ENCODE assay signal across 24 cellular contexts in genomic region chr3:169034401-169034800, GRCh38.
DNase-seq lines count a peak whose midpoint lies in the region; ATAC-seq and TF ChIP-seq lines count a peak whose summit lies in the region.
"Had no signal": no experiment of that assay in that cellular context is flagged by ENCODE, and none has a peak within 500 bp of the region (broad histone marks: within the 10 kb centered on the region; RNA-seq: fewer than 3 reads in every experiment).

No MANE protein-coding gene starts in this region.

- H3K27me3 ChIP-seq in adipocyte (replicated peaks; ENCODE audit: control insufficient read depth, insufficient read depth, low read length) (no peaks in the 10 kb centered on the region), upper lobe of left lung (no peaks in the 10 kb centered on the region), right lobe of liver (no peaks in the 10 kb centered on the region)
- H3K27me3 ChIP-seq: neural progenitor cell, transverse colon had no signal

- DNase-seq in H4 (ENCODE audit: low spot score) (peak; percentile 9), adipocyte (ENCODE audit: low read depth) (peak; percentile 67), fibroblast of peridontal ligament (ENCODE audit: extremely low read depth) (peak; percentile 59), stromal cell of bone marrow (ENCODE audit: low read depth) (peak; percentile 29), upper lobe of left lung (no peak), right lobe of liver (no peak), COR-L47 (lab: John Stamatoyannopoulos, UW) (no peak)
- DNase-seq: activated B cell treated with CpG ODN at 0.5 μM for 24 hours; activated CD4-positive, alpha-beta T cell treated with anti-CD3 and anti-CD28 coated beads, Interleukin-2, amount 50 U/mL, for 48 hours; activated gamma-delta T cell treated with Interleukin-2 at 50 U/mL for 16 hours; amniotic stem cell; caudate nucleus; dorsolateral prefrontal cortex; erythroblast; immature natural killer cell; NCI-H1105 treated with DMSO at 0.1 percent for 48 hours; NCI-H2081 treated with DMSO at 0.1 percent for 48 hours; NCI-H510A; stimulated activated CD4-positive, alpha-beta T cell treated with anti-CD3 and anti-CD28 coated beads, Interleukin-4, amount 100 ng/mL, for 1 hour; transverse colon had no signal

- H3K4me1 ChIP-seq in adipocyte (ENCODE audit: control insufficient read depth, insufficient read depth, low read length) (no peaks in the 10 kb centered on the region), upper lobe of left lung (no peaks in the 10 kb centered on the region), right lobe of liver (no peaks in the 10 kb centered on the region)
- H3K4me1 ChIP-seq: neural progenitor cell, prostate gland, transverse colon had no signal

- 78 to 100% methylated on average over 1 of the region's 1 CpG for WGBS in upper lobe of left lung, 2 donors
- 50% methylated on average over 1 of the region's 1 CpG for WGBS in right lobe of liver (ENCODE audit: insufficient coverage, low coverage, low lambda C conversion rate, missing lambda C conversion rate)

- ATAC-seq in upper lobe of left lung (ENCODE audit: low FRiP score in 2 of 2), result no peak
- ATAC-seq in right lobe of liver, result no peak

- no peak overlapping the region for H3K27ac ChIP-seq in upper lobe of left lung
- no peak overlapping the region for H3K27ac ChIP-seq in right lobe of liver
- H3K27ac ChIP-seq: dorsolateral prefrontal cortex, neural progenitor cell, prostate gland, SK-N-MC, transverse colon had no signal

- intact Hi-C loops in right lobe of liver (cut with DNase I), result no loop called here

- TF ChIP-seq EP300 in upper lobe of left lung (IDR thresholded peaks at IDR 0.05), result no peak

- no peak for TF ChIP-seq POLR2A in upper lobe of left lung (IDR thresholded peaks at IDR 0.05)
- TF ChIP-seq POLR2A in right lobe of liver (IDR thresholded peaks at IDR 0.05), result no peak

- no peak overlapping the region for H3K9ac ChIP-seq in adipocyte (ENCODE audit: low read length)
- H3K9ac ChIP-seq: neural progenitor cell had no signal

- H3K9me3 ChIP-seq in adipocyte (ENCODE audit: control insufficient read depth, low read length) (no peaks in the 10 kb centered on the region), upper lobe of left lung (no peaks in the 10 kb centered on the region), right lobe of liver (no peaks in the 10 kb centered on the region)
- H3K9me3 ChIP-seq: prostate gland, transverse colon had no signal

- H3K36me3 ChIP-seq in adipocyte (ENCODE audit: control insufficient read depth, insufficient read depth, low read length, severe bottlenecking) (no peaks in the 10 kb centered on the region), upper lobe of left lung (no peaks in the 10 kb centered on the region), right lobe of liver (no peaks in the 10 kb centered on the region)
- H3K36me3 ChIP-seq: neural progenitor cell, prostate gland, transverse colon had no signal

- H3K4me3 ChIP-seq in adipocyte (ENCODE audit: low read length) (no peak overlapping the region), upper lobe of left lung (no peak overlapping the region), right lobe of liver (no peak overlapping the region)
- H3K4me3 ChIP-seq: dorsolateral prefrontal cortex, neural progenitor cell, prostate gland, SK-N-MC, smooth muscle cell, transverse colon had no signal

- TF ChIP-seq CTCF in upper lobe of left lung (IDR thresholded peaks at IDR 0.05) (no peak), right lobe of liver (IDR thresholded peaks at IDR 0.05) (no peak)

Comparison
In these comparisons a context has a peak if more than half of its experiments do, and no peak if none do; other contexts are left out.
1. DNase-seq: peak in H4 (single experiment), adipocyte (single experiment), fibroblast of peridontal ligament (single experiment) and stromal cell of bone marrow (single experiment); none in upper lobe of left lung (0 of 2), right lobe of liver (0 of 3) and COR-L47 (single experiment).